Comparison of ENCODE assay signal across 8 cellular contexts in genomic region chr19:3500429-3501101, GRCh38. TPM values are rescaled to one million over a fixed set of nuclear protein-coding genes. Genes with fewer than 3 reads are reported as not detected.
A peak's percentile ranks its signal among the peaks of the same experiment; 100 is the strongest.
DNase-seq lines count a peak whose midpoint lies in the region; TF ChIP-seq lines count a peak whose summit lies in the region.

DOHH (minus strand) TSS chr19:3500674; CDS start chr19:3496814, 3,860 bp downstream.

- TF ChIP-seq CTCF in HFF-Myc (IDR thresholded peaks at IDR 0.05; ENCODE audit: low read depth, low read length, missing control alignments) (no peak), NB4 (IDR thresholded peaks at IDR 0.05; ENCODE audit: low read depth, low read length) (no peak), suprapubic skin (IDR thresholded peaks at IDR 0.05) (no peak)

- H3K9me3 ChIP-seq in SK-N-MC (ENCODE audit: low read depth, low read length): no peaks in the 10 kb centered on the region
- no peaks in the 10 kb centered on the region for H3K9me3 ChIP-seq in suprapubic skin

- H3K4me3 ChIP-seq in HFF-Myc (replicated peaks; ENCODE audit: low read depth, low read length): peak within 1 kb of the TSS; percentile 100
- H3K4me3 ChIP-seq in NB4 (ENCODE audit: low read depth, low read length): peak within 1 kb of the TSS; percentile 92
- H3K4me3 ChIP-seq in SK-N-MC: peak within 1 kb of the TSS; percentile 97
- peak within 1 kb of the TSS; percentile 75 for H3K4me3 ChIP-seq in suprapubic skin

- H3K36me3 ChIP-seq in SK-N-MC (ENCODE audit: insufficient read depth, low read length) (peaks cover 11% of the 10 kb centered on the region; the same call in 1 of the 2 replicates), suprapubic skin (peaks cover 12% of the 10 kb centered on the region)

- H3K4me1 Mint-ChIP-seq in activated naive CD4-positive, alpha-beta T cell treated with anti-CD3 and anti-CD28 coated beads, Interleukin-2, amount 10 ng/mL, durations not matched to agents 7 days and 5 days: peaks cover 33% of the 10 kb centered on the region

- no peaks in the 10 kb centered on the region for H3K27me3 ChIP-seq in suprapubic skin

- peaks cover 25% of the 10 kb centered on the region for H3K4me1 ChIP-seq in suprapubic skin

- H3K36me3 Mint-ChIP-seq in activated naive CD4-positive, alpha-beta T cell treated with anti-CD3 and anti-CD28 coated beads, Interleukin-2, amount 10 ng/mL, durations not matched to agents 7 days and 5 days: peaks cover 17% of the 10 kb centered on the region

- H3K4me3 Mint-ChIP-seq in activated naive CD4-positive, alpha-beta T cell treated with anti-CD3 and anti-CD28 coated beads, Interleukin-2, amount 10 ng/mL, durations not matched to agents 7 days and 5 days: peak within 1 kb of the TSS; percentile 85

- CTCF ChIA-PET in activated naive CD4-positive, alpha-beta T cell treated with anti-CD3 and anti-CD28 coated beads, Interleukin-2, amount 10 ng/mL, durations not matched to agents 7 days and 5 days (lab: Charles Lee): interaction anchor here (1.6 kb wide), 1 partner anchor 30 kb away, joined by 4 read pairs; no protein-coding TSS in a partner anchor

- H3K9me3 Mint-ChIP-seq in activated naive CD4-positive, alpha-beta T cell treated with anti-CD3 and anti-CD28 coated beads, Interleukin-2, amount 10 ng/mL, durations not matched to agents 7 days and 5 days: no peaks in the 10 kb centered on the region

- no peaks in the 10 kb centered on the region for H3K27me3 Mint-ChIP-seq in activated naive CD4-positive, alpha-beta T cell treated with anti-CD3 and anti-CD28 coated beads, Interleukin-2, amount 10 ng/mL, durations not matched to agents 7 days and 5 days

- peak within 1 kb of the TSS; percentile 89 for H3K27ac Mint-ChIP-seq in activated naive CD4-positive, alpha-beta T cell treated with anti-CD3 and anti-CD28 coated beads, Interleukin-2, amount 10 ng/mL, durations not matched to agents 7 days and 5 days

- TF ChIP-seq POLR2A in NB4 (IDR thresholded peaks at IDR 0.05; ENCODE audit: extremely low read depth, insufficient read length): peak; percentile 48
- peak in 1 of 2 donors; percentile 18 for TF ChIP-seq POLR2A in suprapubic skin (IDR thresholded peaks at IDR 0.05)

- under 1% methylated on average over 34 of the region's 52 CpGs for WGBS in suprapubic skin

- H3K27ac ChIP-seq in SK-N-MC (peak within 1 kb of the TSS; percentile 100), suprapubic skin (peak within 1 kb of the TSS; percentile 90)

- TF ChIP-seq EP300 in suprapubic skin (IDR thresholded peaks at IDR 0.05): peak; percentile 26

- H3K9ac ChIP-seq in SK-N-MC (ENCODE audit: insufficient read length): peak within 1 kb of the TSS; percentile 100

- DNase-seq in GM03348 (ENCODE audit: low spot score): peak; percentile 98
- DNase-seq in HFF-Myc (ENCODE audit: extremely low read depth, low read depth): peak; percentile 97
- peak; percentile 93 for DNase-seq in NB4 (ENCODE audit: low read depth)
- DNase-seq in SK-N-MC (ENCODE audit: low read depth, low spot score): peak; percentile 96
- peak; percentile 98 for DNase-seq in activated naive CD4-positive, alpha-beta T cell treated with anti-CD3 and anti-CD28 coated beads, Interleukin-2, amount 10 ng/mL, durations not matched to agents 7 days and 5 days
- DNase-seq in germinal center (ENCODE audit: low spot score): peak; percentile 97
- peak; percentile 89 for DNase-seq in non-pigmented ciliary epithelial cell (ENCODE audit: low read depth)
- DNase-seq in suprapubic skin (ENCODE audit: low spot score in 2 of 2): peak; percentile 96

RNA-seq across cellular contexts. Expression of gene DOHH, which starts in this region (rescaled TPM):
- total RNA-seq in suprapubic skin: 10 to 100 TPM; 10.9 to 21.7 (median 17.9) TPM

Comparison
In these comparisons a context has a peak if more than half of its experiments do, and no peak if none do; other contexts are left out.
1. Peak in every context shown above with its lines: DNase-seq, H3K4me3 ChIP-seq and H3K27ac ChIP-seq.